ENCODE assay signal across 20 cellular contexts in the genomic region with DNA sequence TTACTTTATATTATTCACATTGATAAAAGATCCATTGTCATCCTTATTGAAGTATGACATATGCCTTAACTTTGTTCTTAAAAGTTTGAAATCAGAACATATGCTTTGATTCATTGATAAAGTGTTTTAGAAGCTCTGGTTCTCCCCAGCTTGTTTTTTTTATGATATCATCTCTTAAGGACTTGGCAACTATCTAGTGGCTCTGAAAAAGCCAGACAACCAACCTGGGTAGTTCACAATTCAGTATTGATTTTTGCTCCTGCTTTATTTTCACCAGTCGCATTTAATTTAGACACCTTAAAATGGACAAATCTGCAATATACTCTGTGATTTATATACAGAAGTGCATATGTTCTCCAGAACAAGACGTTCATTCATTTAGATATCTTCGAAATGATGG.
DNase-seq lines count a peak whose midpoint lies in the region; ATAC-seq, FAIRE-seq and TF ChIP-seq lines count a peak whose summit lies in the region.
"Had no signal": no experiment of that assay in that cellular context is flagged by ENCODE, and none has a peak within 500 bp of the region (broad histone marks: within the 10 kb centered on the region; RNA-seq: fewer than 3 reads in every experiment).

No MANE protein-coding gene starts in this region.

- no peak overlapping the region for H3K4me3 ChIP-seq in SK-N-SH (ENCODE audit: low read depth in 2 of 2, low read length in 1 of 2)
- H3K4me3 ChIP-seq in endocrine pancreas (ENCODE audit: control insufficient read depth, insufficient read depth, low read length): peak overlapping the region; percentile 30
- no peak overlapping the region for H3K4me3 ChIP-seq in OCI-LY7 (ENCODE audit: low read depth, low read length, poor library complexity, severe bottlenecking)
- no peak overlapping the region for H3K4me3 ChIP-seq in upper lobe of right lung
- H3K4me3 ChIP-seq: A549; BLaER1 treated with 17β-estradiol and CSF1 and Interleukin-3, amounts not matched to agents 10 nM and 100 nM; GM12878; HAP-1 had no signal

- no peaks in the 10 kb centered on the region for H3K27me3 ChIP-seq in SK-N-SH (ENCODE audit: insufficient read depth)
- no peaks in the 10 kb centered on the region for H3K27me3 ChIP-seq in endocrine pancreas (ENCODE audit: control insufficient read depth, insufficient read depth, low read length)
- H3K27me3 ChIP-seq in upper lobe of right lung: no peaks in the 10 kb centered on the region
- H3K27me3 ChIP-seq: BLaER1 treated with 17β-estradiol and CSF1 and Interleukin-3, amounts not matched to agents 10 nM and 100 nM had no signal

- FAIRE-seq in islet of Langerhans (lab: Jason Lieb, UNC): peak; percentile 38
- FAIRE-seq: A549, GM12878 had no signal

- TF ChIP-seq EP300 in SK-N-SH (IDR thresholded peaks at IDR 0.05; ENCODE audit: borderline replicate concordance in 1 of 2, low read depth in 1 of 2, low read length in 1 of 2): no peak

- no peaks in the 10 kb centered on the region for H3K79me2 ChIP-seq in SK-N-SH (ENCODE audit: insufficient read depth)
- H3K79me2 ChIP-seq in OCI-LY7 (ENCODE audit: insufficient read depth, low read depth, low read length): no peaks in the 10 kb centered on the region

- ATAC-seq in SK-N-SH treated with all-trans-retinoic acid at 6 μM for 48 hours (no peak), upper lobe of right lung (no peak), GM19467 (IDR thresholded peaks at IDR 0.05; ENCODE audit: unreplicated experiment) (no peak), HG02870 (IDR thresholded peaks at IDR 0.05; ENCODE audit: unreplicated experiment) (no peak)
- ATAC-seq: A549, GM12878 had no signal

- peaks cover 3% of the 10 kb centered on the region for H3F3A ChIP-seq in SK-N-SH (replicated peaks; ENCODE audit: insufficient read depth)

- TF ChIP-seq RAD21 in SK-N-SH (IDR thresholded peaks at IDR 0.05; ENCODE audit: low read length): no peak

- H3K4me1 ChIP-seq in SK-N-SH (ENCODE audit: control insufficient read depth in 1 of 2, insufficient read depth in 2 of 2, low read depth in 1 of 2, low read length in 1 of 2): no peaks in the 10 kb centered on the region; a peak in 1 of 4 replicates
- peaks cover 16% of the 10 kb centered on the region for H3K4me1 ChIP-seq in endocrine pancreas (ENCODE audit: control insufficient read depth, insufficient read depth, low read length)
- no peaks in the 10 kb centered on the region for H3K4me1 ChIP-seq in OCI-LY7 (ENCODE audit: insufficient read depth, low read length, poor library complexity, severe bottlenecking)
- no peaks in the 10 kb centered on the region for H3K4me1 ChIP-seq in upper lobe of right lung
- H3K4me1 ChIP-seq: A549; BLaER1 treated with 17β-estradiol and CSF1 and Interleukin-3, amounts not matched to agents 10 nM and 100 nM had no signal

- intact Hi-C loops in OCI-LY7 (cut with micrococcal nuclease; ENCODE audit: unreplicated experiment): no loop called here
- intact Hi-C loops in upper lobe of right lung (cut with DNase I): no loop called here

- H2AFZ ChIP-seq in SK-N-SH (ENCODE audit: low read depth): no peak overlapping the region
- no peak overlapping the region for H2AFZ ChIP-seq in OCI-LY7 (ENCODE audit: low read length)

- BruUV-seq in OCI-LY7 (replicated peaks; lab: Mats Ljungman, UMichigan): no TSS peak

- H3K9me2 ChIP-seq in SK-N-SH (no peaks in the 10 kb centered on the region), OCI-LY7 (ENCODE audit: insufficient read depth, low read length) (no peaks in the 10 kb centered on the region)

- no peak overlapping the region for H3K4me2 ChIP-seq in SK-N-SH
- no peak overlapping the region for H3K4me2 ChIP-seq in OCI-LY7 (ENCODE audit: low read length)
- H3K4me2 ChIP-seq: A549; BLaER1 treated with 17β-estradiol and CSF1 and Interleukin-3, amounts not matched to agents 10 nM and 100 nM had no signal

- 30% methylated on average over 3 of the region's 3 CpGs for WGBS in SK-N-SH (ENCODE audit: low lambda C conversion rate)

- POLR2A ChIA-PET in SK-N-SH (lab: Yijun Ruan, JAX): no interaction called here
- POLR2A ChIA-PET in OCI-LY7 (lab: Charles Lee): interaction anchor here (0.6 to 0.7 kb wide), 2 partner anchors 37 to 310 kb away, joined by 3 to 5 read pairs; no protein-coding TSS in a partner anchor

- no peak for TF ChIP-seq CTCF in SK-N-SH (IDR thresholded peaks at IDR 0.05)
- TF ChIP-seq CTCF in OCI-LY7 (conservative IDR thresholded peaks at IDR 0.05; ENCODE audit: low read length): no peak
- no peak for TF ChIP-seq CTCF in upper lobe of right lung (IDR thresholded peaks at IDR 0.05)

- no peaks in the 10 kb centered on the region for H4K20me1 ChIP-seq in SK-N-SH (ENCODE audit: insufficient read depth)
- no peaks in the 10 kb centered on the region for H4K20me1 ChIP-seq in OCI-LY7 (ENCODE audit: insufficient read depth, low read length)
- H4K20me1 ChIP-seq: BLaER1 treated with 17β-estradiol and CSF1 and Interleukin-3, amounts not matched to agents 10 nM and 100 nM had no signal

- H3K36me3 ChIP-seq in SK-N-SH (replicated peaks in 1 of 2; ENCODE audit: control insufficient read depth in 1 of 2, insufficient read depth in 2 of 2, low read length in 1 of 2): no peaks in the 10 kb centered on the region
- H3K36me3 ChIP-seq in endocrine pancreas (ENCODE audit: control insufficient read depth, insufficient read depth, low read length): no peaks in the 10 kb centered on the region
- H3K36me3 ChIP-seq in OCI-LY7 (ENCODE audit: insufficient read depth, low read length): no peaks in the 10 kb centered on the region
- no peaks in the 10 kb centered on the region for H3K36me3 ChIP-seq in upper lobe of right lung
- H3K36me3 ChIP-seq: BLaER1 treated with 17β-estradiol and CSF1 and Interleukin-3, amounts not matched to agents 10 nM and 100 nM; HAP-1 had no signal

- H3K9me3 ChIP-seq in SK-N-SH: no peaks in the 10 kb centered on the region
- no peaks in the 10 kb centered on the region for H3K9me3 ChIP-seq in endocrine pancreas (ENCODE audit: control insufficient read depth, low read length)
- no peaks in the 10 kb centered on the region for H3K9me3 ChIP-seq in OCI-LY7 (ENCODE audit: low read length)
- no peaks in the 10 kb centered on the region for H3K9me3 ChIP-seq in upper lobe of right lung
- H3K9me3 ChIP-seq: A549; BLaER1 treated with 17β-estradiol and CSF1 and Interleukin-3, amounts not matched to agents 10 nM and 100 nM; HAP-1 had no signal

- DNase-seq in SK-N-SH: no peak
- DNase-seq in OCI-LY7 (ENCODE audit: low spot score): no peak
- no peak for DNase-seq in upper lobe of right lung
- DNase-seq: CD8-positive, alpha-beta memory T cell; COR-L47; DMS 273 treated with DMSO at 0.1 percent for 48 hours; DMS53; DND-41; IMR-90 had no signal

- H3K9ac ChIP-seq in SK-N-SH: no peak overlapping the region
- H3K9ac ChIP-seq in endocrine pancreas (ENCODE audit: control insufficient read depth, insufficient read depth, low read length): no peak overlapping the region
- H3K9ac ChIP-seq: BLaER1 treated with 17β-estradiol and CSF1 and Interleukin-3, amounts not matched to agents 10 nM and 100 nM had no signal

- CTCF ChIA-PET in SK-N-SH (lab: Yijun Ruan, JAX) (no interaction called here), OCI-LY7 (lab: Charles Lee; ENCODE audit: unreplicated experiment) (no interaction called here)

- H3K27ac ChIP-seq in SK-N-SH (ENCODE audit: low read depth in 2 of 2, low read length in 1 of 2) (no peak overlapping the region), OCI-LY7 (ENCODE audit: low read depth, low read length, poor library complexity, severe bottlenecking) (no peak overlapping the region), upper lobe of right lung (no peak overlapping the region)
- H3K27ac ChIP-seq: 22Rv1; A549; BLaER1 treated with 17β-estradiol and CSF1 and Interleukin-3, amounts not matched to agents 10 nM and 100 nM; HL-60 had no signal

TF ChIP-seq in SK-N-SH treated with all-trans-retinoic acid at 6 μM for 48 hours, 23 proteins besides CTCF, POLR2A, EP300 and RAD21:
- no peak for TF ChIP-seq SNAI2 (CRISPR knock-in tag; IDR thresholded peaks at IDR 0.05)
- peak; percentile 58; the same call in 1 of the 2 replicates for TF ChIP-seq TCF4 (CRISPR knock-in tag; IDR thresholded peaks at IDR 0.05; ENCODE audit: borderline replicate concordance)

TF ChIP-seq in SK-N-SH, 30 proteins besides CTCF, POLR2A, EP300 and RAD21:
- TF ChIP-seq, protein P1, sequence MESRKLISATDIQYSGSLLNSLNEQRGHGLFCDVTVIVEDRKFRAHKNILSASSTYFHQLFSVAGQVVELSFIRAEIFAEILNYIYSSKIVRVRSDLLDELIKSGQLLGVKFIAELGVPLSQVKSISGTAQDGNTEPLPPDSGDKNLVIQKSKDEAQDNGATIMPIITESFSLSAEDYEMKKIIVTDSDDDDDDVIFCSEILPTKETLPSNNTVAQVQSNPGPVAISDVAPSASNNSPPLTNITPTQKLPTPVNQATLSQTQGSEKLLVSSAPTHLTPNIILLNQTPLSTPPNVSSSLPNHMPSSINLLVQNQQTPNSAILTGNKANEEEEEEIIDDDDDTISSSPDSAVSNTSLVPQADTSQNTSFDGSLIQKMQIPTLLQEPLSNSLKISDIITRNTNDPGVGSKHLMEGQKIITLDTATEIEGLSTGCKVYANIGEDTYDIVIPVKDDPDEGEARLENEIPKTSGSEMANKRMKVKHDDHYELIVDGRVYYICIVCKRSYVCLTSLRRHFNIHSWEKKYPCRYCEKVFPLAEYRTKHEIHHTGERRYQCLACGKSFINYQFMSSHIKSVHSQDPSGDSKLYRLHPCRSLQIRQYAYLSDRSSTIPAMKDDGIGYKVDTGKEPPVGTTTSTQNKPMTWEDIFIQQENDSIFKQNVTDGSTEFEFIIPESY (IDR thresholded peaks at IDR 0.05; ENCODE audit: borderline replicate concordance, low read depth): no peak
- no peak for TF ChIP-seq TEAD4 (IDR thresholded peaks at IDR 0.05; ENCODE audit: borderline replicate concordance, insufficient read depth)
- TF ChIP-seq GATA2 (CRISPR knock-in tag; IDR thresholded peaks at IDR 0.05): no peak
- no peak for TF ChIP-seq NFIC (IDR thresholded peaks at IDR 0.05; ENCODE audit: borderline replicate concordance)
